ENCODE assay signal across 8 cellular contexts in the genomic region with DNA sequence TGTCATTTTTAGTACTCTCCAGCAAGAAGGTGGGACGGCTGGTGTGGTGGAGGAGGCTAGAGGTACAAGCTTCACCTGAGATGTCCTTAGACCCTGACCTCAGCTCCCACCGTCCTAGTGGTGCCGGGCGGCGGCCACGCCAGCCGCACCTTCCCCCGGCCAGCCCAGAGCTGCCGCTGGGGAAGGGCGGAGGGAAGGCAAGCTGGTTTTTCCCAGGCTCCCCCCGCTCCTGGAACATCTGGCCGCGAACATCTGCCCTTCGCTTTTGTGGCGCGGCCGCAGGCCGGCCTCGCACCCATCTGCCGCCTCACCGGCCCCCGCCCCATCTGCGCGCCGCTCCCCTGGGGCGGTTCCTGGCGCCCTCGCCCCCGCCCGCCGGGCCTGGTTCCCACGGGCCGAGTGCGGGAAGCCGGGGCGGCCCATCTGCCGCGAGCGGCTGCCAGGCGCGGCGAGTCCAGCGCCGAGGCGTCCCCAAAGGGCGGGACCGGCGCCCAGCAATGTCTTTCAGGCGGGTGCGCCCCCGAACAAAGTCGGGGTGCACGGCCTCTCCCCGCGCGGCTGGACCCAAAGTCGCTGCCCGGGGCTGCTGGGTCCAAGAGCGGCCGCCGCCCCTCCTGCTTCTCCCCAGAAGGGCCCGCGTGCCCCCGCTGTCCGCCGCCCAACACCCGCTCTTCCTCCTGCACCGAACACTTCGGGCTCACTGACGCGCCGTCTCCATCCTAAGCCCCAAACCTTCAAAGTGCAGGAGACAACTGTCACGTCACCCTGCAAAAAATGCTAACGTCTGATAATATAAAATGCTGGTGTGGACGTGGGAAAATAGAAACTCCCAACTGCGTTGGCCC. TPM values are rescaled to one million over a fixed set of nuclear protein-coding genes. Genes with fewer than 3 reads are reported as not detected.
DNase-seq lines count a peak whose midpoint lies in the region; ATAC-seq and TF ChIP-seq lines count a peak whose summit lies in the region.

No MANE protein-coding gene starts in this region.

- no peaks in the 10 kb centered on the region for H3K27me3 ChIP-seq in cardiac muscle cell

- no peaks in the 10 kb centered on the region for H3K9me3 ChIP-seq in cardiac muscle cell (ENCODE audit: low read depth)

- H3K27me3 Mint-ChIP-seq in activated naive CD4-positive, alpha-beta T cell treated with anti-CD3 and anti-CD28 coated beads, Interleukin-2, amount 50 U/mL, for 24 hours, result peaks cover 5% of the 10 kb centered on the region
- peaks cover 27% of the 10 kb centered on the region for H3K27me3 Mint-ChIP-seq in activated CD4-positive, alpha-beta memory T cell treated with anti-CD3 and anti-CD28 coated beads, Interleukin-2, amount 10 ng/mL, durations not matched to agents 7 days and 5 days

- peaks cover 7% of the 10 kb centered on the region for H3K4me1 Mint-ChIP-seq in activated naive CD4-positive, alpha-beta T cell treated with anti-CD3 and anti-CD28 coated beads, Interleukin-2, amount 50 U/mL, for 24 hours
- H3K4me1 Mint-ChIP-seq in activated CD4-positive, alpha-beta memory T cell treated with anti-CD3 and anti-CD28 coated beads, Interleukin-2, amount 10 ng/mL, durations not matched to agents 7 days and 5 days, result peaks cover 8% of the 10 kb centered on the region

- H3K9me3 Mint-ChIP-seq in activated naive CD4-positive, alpha-beta T cell treated with anti-CD3 and anti-CD28 coated beads, Interleukin-2, amount 50 U/mL, for 24 hours, result no peaks in the 10 kb centered on the region
- no peaks in the 10 kb centered on the region for H3K9me3 Mint-ChIP-seq in activated CD4-positive, alpha-beta memory T cell treated with anti-CD3 and anti-CD28 coated beads, Interleukin-2, amount 10 ng/mL, durations not matched to agents 7 days and 5 days

- TF ChIP-seq CTCF in cardiac muscle cell (IDR thresholded peaks at IDR 0.05; ENCODE audit: low read depth, low read length), result no peak

- no peak for DNase-seq in activated naive CD4-positive, alpha-beta T cell treated with anti-CD3 and anti-CD28 coated beads, Interleukin-2, amount 50 U/mL, for 16 hours
- no peak for DNase-seq in activated CD4-positive, alpha-beta memory T cell treated with anti-CD3 and anti-CD28 coated beads, Interleukin-2, amount 10 ng/mL, durations not matched to agents 7 days and 5 days
- peak; percentile 52 to 56 for DNase-seq in cardiac muscle cell (ENCODE audit: low read depth in 1 of 2, low spot score in 1 of 2)
- DNase-seq in retina, result peak; percentile 63
- DNase-seq in KG1 (lab: John Stamatoyannopoulos, UW), result no peak
- DNase-seq in stimulated activated CD4-positive, alpha-beta T cell treated with anti-CD3 and anti-CD28 coated beads, Interleukin-4, amount 100 ng/mL, for 4 hours, result no peak

- no peaks in the 10 kb centered on the region for H3K36me3 Mint-ChIP-seq in activated naive CD4-positive, alpha-beta T cell treated with anti-CD3 and anti-CD28 coated beads, Interleukin-2, amount 50 U/mL, for 24 hours
- H3K36me3 Mint-ChIP-seq in activated CD4-positive, alpha-beta memory T cell treated with anti-CD3 and anti-CD28 coated beads, Interleukin-2, amount 10 ng/mL, durations not matched to agents 7 days and 5 days (ENCODE audit: low read depth), result no peaks in the 10 kb centered on the region

- no peaks in the 10 kb centered on the region for H3K36me3 ChIP-seq in cardiac muscle cell

- ATAC-seq in GM18873 (IDR thresholded peaks at IDR 0.05; ENCODE audit: low FRiP score, unreplicated experiment), result no peak

- H3K4me1 ChIP-seq in cardiac muscle cell (ENCODE audit: low read depth), result peaks cover 3% of the 10 kb centered on the region

- CTCF ChIA-PET in activated CD4-positive, alpha-beta memory T cell treated with anti-CD3 and anti-CD28 coated beads, Interleukin-2, amount 10 ng/mL, durations not matched to agents 7 days and 5 days (lab: Charles Lee), result interaction anchor here (0.6 to 6.5 kb wide), 5 partner anchors 19 to 30 kb away, joined by 4 to 38 read pairs (median 4); no protein-coding TSS in a partner anchor

- POLR2A ChIA-PET in activated CD4-positive, alpha-beta memory T cell treated with anti-CD3 and anti-CD28 coated beads, Interleukin-2, amount 10 ng/mL, durations not matched to agents 7 days and 5 days (lab: Charles Lee), result interaction anchor here (1.2 to 1.8 kb wide), 3 partner anchors 15 to 17 kb away, joined by 3 to 5 read pairs (median 3); a partner anchor contains a TSS

- H3K4me3 ChIP-seq in cardiac muscle cell, result peak overlapping the region; percentile 25

- H3K4me3 Mint-ChIP-seq in activated naive CD4-positive, alpha-beta T cell treated with anti-CD3 and anti-CD28 coated beads, Interleukin-2, amount 50 U/mL, for 24 hours, result peak overlapping the region; percentile 82
- H3K4me3 Mint-ChIP-seq in activated CD4-positive, alpha-beta memory T cell treated with anti-CD3 and anti-CD28 coated beads, Interleukin-2, amount 10 ng/mL, durations not matched to agents 7 days and 5 days, result peak overlapping the region; percentile 54

- no peak overlapping the region for H3K27ac Mint-ChIP-seq in activated naive CD4-positive, alpha-beta T cell treated with anti-CD3 and anti-CD28 coated beads, Interleukin-2, amount 50 U/mL, for 24 hours
- H3K27ac Mint-ChIP-seq in activated CD4-positive, alpha-beta memory T cell treated with anti-CD3 and anti-CD28 coated beads, Interleukin-2, amount 10 ng/mL, durations not matched to agents 7 days and 5 days, result no peak overlapping the region

- H3K27ac ChIP-seq in cardiac muscle cell, result no peak overlapping the region

RNA-seq across cellular contexts. Expression of a gene that starts 17.3 kb away (rescaled TPM):
- under 1 TPM; 0.48 to 0.58 TPM for total RNA-seq in activated CD4-positive, alpha-beta memory T cell treated with anti-CD3 and anti-CD28 coated beads, Interleukin-2, amount 10 ng/mL, durations not matched to agents 7 days and 5 days
- total RNA-seq in cardiac muscle cell, result 596 and 766 TPM in 2 replicates
- polyA plus RNA-seq in cardiac muscle cell, result 152 and 223 TPM in 2 replicates

RNA-seq across cellular contexts. Expression of a gene that starts 49.9 kb away (rescaled TPM):
- total RNA-seq in activated CD4-positive, alpha-beta memory T cell treated with anti-CD3 and anti-CD28 coated beads, Interleukin-2, amount 10 ng/mL, durations not matched to agents 7 days and 5 days, result not detected
- total RNA-seq in cardiac muscle cell, result not detected in 2 replicates
- polyA plus RNA-seq in cardiac muscle cell, result 0.81 and 0.97 TPM in 2 replicates

Comparison
In these comparisons a context has a peak if more than half of its experiments do, and no peak if none do; other contexts are left out.
1. DNase-seq: peak in cardiac muscle cell (2 of 2) and retina (single experiment); none in activated naive CD4-positive, alpha-beta T cell treated with anti-CD3 and anti-CD28 coated beads, Interleukin-2, amount 50 U/mL, for 16 hours (single experiment), activated CD4-positive, alpha-beta memory T cell treated with anti-CD3 and anti-CD28 coated beads, Interleukin-2, amount 10 ng/mL, durations not matched to agents 7 days and 5 days (single experiment), KG1 (single experiment) and stimulated activated CD4-positive, alpha-beta T cell treated with anti-CD3 and anti-CD28 coated beads, Interleukin-4, amount 100 ng/mL, for 4 hours (0 of 2).
2. RNA of a gene that starts 17.3 kb away (total RNA-seq): 596 to 766 TPM in cardiac muscle cell; 0.48 to 0.58 TPM in activated CD4-positive, alpha-beta memory T cell treated with anti-CD3 and anti-CD28 coated beads, Interleukin-2, amount 10 ng/mL, durations not matched to agents 7 days and 5 days; every median in the first group is over 100 times any median in the second.